11 cellular contexts compared by ENCODE assay signal in the genomic region with DNA sequence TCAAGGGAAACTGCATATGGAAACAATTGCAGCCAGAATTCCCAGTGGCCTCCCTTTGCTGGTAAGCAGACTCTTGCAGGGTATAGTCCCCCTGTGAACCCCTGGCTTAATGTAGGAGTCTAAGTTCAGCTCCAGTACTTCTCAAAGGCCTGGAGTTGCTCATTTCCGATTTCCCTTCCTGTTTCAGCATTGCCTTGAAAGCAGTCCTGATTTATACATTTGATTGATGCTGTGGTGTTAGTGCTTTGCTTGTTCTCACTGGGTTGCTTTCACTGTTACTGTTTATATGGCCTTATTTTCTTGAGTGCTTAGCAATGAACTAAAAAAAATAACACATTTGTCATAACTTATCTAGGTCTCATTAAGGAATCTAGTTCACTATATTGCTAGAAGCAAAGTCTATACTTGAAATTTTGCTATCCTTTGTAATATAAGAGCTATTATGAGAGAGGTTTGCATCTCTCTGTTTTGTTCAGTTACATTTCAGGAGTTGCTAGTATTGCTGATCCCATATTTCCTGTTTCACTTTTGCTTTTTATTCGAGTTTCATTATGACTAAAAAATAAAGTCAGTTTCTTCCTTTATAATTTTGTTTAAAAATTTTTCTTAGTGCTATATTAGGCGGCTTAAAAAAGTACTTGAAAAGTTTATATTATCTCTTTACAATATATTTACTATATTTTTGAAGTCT.
DNase-seq lines count a peak whose midpoint lies in the region; ATAC-seq and TF ChIP-seq lines count a peak whose summit lies in the region.
"Had no signal": no experiment of that assay in that cellular context is flagged by ENCODE, and none has a peak within 500 bp of the region (broad histone marks: within the 10 kb centered on the region; RNA-seq: fewer than 3 reads in every experiment).

No MANE protein-coding gene starts in this region.

- H2AFZ ChIP-seq in Loucy (ENCODE audit: low read length): peak overlapping the region; percentile 36; the same call in 1 of the 2 replicates

- H3K79me2 ChIP-seq in Loucy (ENCODE audit: insufficient read depth, low read length): no peaks in the 10 kb centered on the region

- peak; percentile 40 to 71 for ATAC-seq in activated naive CD4-positive, alpha-beta T cell treated with anti-CD3 and anti-CD28 coated beads, Interleukin-2, amount 50 U/mL, for 72 hours
- peak; percentile 61 for ATAC-seq in HG02623 (IDR thresholded peaks at IDR 0.05; ENCODE audit: unreplicated experiment)
- no peak for ATAC-seq in body of pancreas

- no peaks in the 10 kb centered on the region for H3K9me3 Mint-ChIP-seq in activated naive CD4-positive, alpha-beta T cell treated with anti-CD3 and anti-CD28 coated beads, Interleukin-2, amount 50 U/mL, for 72 hours

- no peak overlapping the region for H3K4me3 ChIP-seq in Loucy (ENCODE audit: low read length, poor library complexity, severe bottlenecking)
- H3K4me3 ChIP-seq in spleen: no peak overlapping the region
- no peak overlapping the region for H3K4me3 ChIP-seq in body of pancreas
- H3K4me3 ChIP-seq: skin epidermis had no signal

- no peaks in the 10 kb centered on the region for H3K9me2 ChIP-seq in Loucy (replicated peaks; ENCODE audit: low read depth, low read length)

- H4K20me1 ChIP-seq in Loucy (ENCODE audit: insufficient read depth, low read length, poor library complexity, severe bottlenecking): no peaks in the 10 kb centered on the region

- no peak overlapping the region for H3K4me2 ChIP-seq in Loucy (ENCODE audit: low read depth, low read length, poor library complexity, severe bottlenecking)

- H3K4me1 ChIP-seq in Loucy (ENCODE audit: insufficient read depth, low read length, poor library complexity, severe bottlenecking) (no peaks in the 10 kb centered on the region), spleen (peaks cover 0 to 19% (median 10%) of the 10 kb centered on the region in 6 donors), body of pancreas (no peaks in the 10 kb centered on the region)
- H3K4me1 ChIP-seq: BE2C had no signal

- intact Hi-C loops in spleen (cut with DNase I; ENCODE audit: low total_unique reads): no loop called here
- intact Hi-C loops in body of pancreas (cut with DNase I): no loop called here

- no peak for TF ChIP-seq CTCF in Loucy (conservative IDR thresholded peaks at IDR 0.05; ENCODE audit: low read length)
- TF ChIP-seq CTCF in spleen (IDR thresholded peaks at IDR 0.05 in 8 of 11, conservative IDR thresholded peaks at IDR 0.05 in 3 of 11): no peak
- no peak for TF ChIP-seq CTCF in body of pancreas (IDR thresholded peaks at IDR 0.05)

- peak overlapping the region; percentile 52 to 78 for H3K27ac Mint-ChIP-seq in activated naive CD4-positive, alpha-beta T cell treated with anti-CD3 and anti-CD28 coated beads, Interleukin-2, amount 50 U/mL, for 72 hours

- DNase-seq in activated naive CD4-positive, alpha-beta T cell treated with anti-CD3 and anti-CD28 coated beads, Interleukin-2, amount 50 U/mL, for 72 hours (ENCODE audit: low spot score in 2 of 2): no peak
- no peak for DNase-seq in activated naive CD4-positive, alpha-beta T cell (lab: John Stamatoyannopoulos, UW)
- DNase-seq in spleen (no peak), body of pancreas (no peak), SK-N-DZ (ENCODE audit: low spot score) (no peak)
- no peak for DNase-seq in activated effector memory CD4-positive, alpha-beta T cell treated with anti-CD3 and anti-CD28 coated beads, Interleukin-2, amount 50 U/mL, for 16 hours
- DNase-seq: BE2C, NCI-H1105 treated with DMSO at 0.1 percent for 48 hours had no signal

- TF ChIP-seq POLR2A in spleen (IDR thresholded peaks at IDR 0.05) (no peak), body of pancreas (IDR thresholded peaks at IDR 0.05) (no peak)

- no peaks in the 10 kb centered on the region for H3F3A ChIP-seq in Loucy (ENCODE audit: low read depth)

- H3K9me3 ChIP-seq in Loucy (ENCODE audit: insufficient read depth, low read depth, low read length): no peaks in the 10 kb centered on the region
- H3K9me3 ChIP-seq in spleen: no peaks in the 10 kb centered on the region
- no peaks in the 10 kb centered on the region for H3K9me3 ChIP-seq in body of pancreas
- H3K9me3 ChIP-seq: BE2C had no signal

- H3K36me3 ChIP-seq in Loucy (ENCODE audit: insufficient read depth, low read length) (no peaks in the 10 kb centered on the region), spleen (no peaks in the 10 kb centered on the region), body of pancreas (replicated peaks in 1 of 2; ENCODE audit: insufficient read depth in 1 of 2, low read depth in 2 of 2) (no peaks in the 10 kb centered on the region)
- H3K36me3 ChIP-seq: BE2C had no signal

- peak overlapping the region in 7 of 8 donors; percentile 2 to 70 (median 52) for H3K27ac ChIP-seq in spleen
- H3K27ac ChIP-seq in body of pancreas: no peak overlapping the region

- no peaks in the 10 kb centered on the region for H3K27me3 ChIP-seq in Loucy (ENCODE audit: insufficient read depth, low read length, poor library complexity, severe bottlenecking)
- no peaks in the 10 kb centered on the region for H3K27me3 ChIP-seq in spleen (replicated peaks in 1 of 7)
- no peaks in the 10 kb centered on the region for H3K27me3 ChIP-seq in body of pancreas
- H3K27me3 ChIP-seq: BE2C had no signal

- no peaks in the 10 kb centered on the region for H3K36me3 Mint-ChIP-seq in activated naive CD4-positive, alpha-beta T cell treated with anti-CD3 and anti-CD28 coated beads, Interleukin-2, amount 50 U/mL, for 72 hours

- H3K9ac ChIP-seq in Loucy (ENCODE audit: low read depth, low read length, poor library complexity, severe bottlenecking): no peak overlapping the region

- WGBS in spleen, 5 donors: 19 to 30% (median 21%) methylated on average over 3 of the region's 3 CpGs
- 37 to 39% methylated on average over 3 of the region's 3 CpGs for WGBS in body of pancreas, 2 donors

Comparison
In these comparisons a context has a peak if more than half of its experiments do, and no peak if none do; other contexts are left out.
1. H3K27ac ChIP-seq: peak in spleen (7 of 8); none in body of pancreas (0 of 4).